10 cellular contexts compared by ENCODE assay signal in genomic region chr3:5198313-5198677, GRCh38. TPM values are rescaled to one million over a fixed set of nuclear protein-coding genes. Genes with fewer than 3 reads are reported as not detected.
DNase-seq lines count a peak whose midpoint lies in the region; ATAC-seq and TF ChIP-seq lines count a peak whose summit lies in the region.
"Had no signal": no experiment of that assay in that cellular context is flagged by ENCODE, and none has a peak within 500 bp of the region (broad histone marks: within the 10 kb centered on the region; RNA-seq: fewer than 3 reads in every experiment).

No MANE protein-coding gene starts in this region.

- no peaks in the 10 kb centered on the region for H3K36me3 ChIP-seq in KMS-11 (ENCODE audit: insufficient read depth)

- peaks cover 79% of the 10 kb centered on the region for H3K4me1 Mint-ChIP-seq in CD4-positive, alpha-beta T cell (ENCODE audit: low read depth)
- peaks cover 90% of the 10 kb centered on the region for H3K4me1 Mint-ChIP-seq in activated naive CD8-positive, alpha-beta T cell treated with anti-CD3 and anti-CD28 coated beads, Interleukin-2, amount 50 U/mL, for 24 hours
- peaks cover 53% of the 10 kb centered on the region in 2 donors for H3K4me1 Mint-ChIP-seq in natural killer cell treated with Interleukin-12 subunit alpha and Interleukin-12 subunit beta and Interleukin-15 and Interleukin-18, amount 100 ng/mL, for 72 hours (ENCODE audit: low read depth in 2 of 2)
- H3K4me1 Mint-ChIP-seq in glutamatergic neuron (ENCODE audit: low read depth, unreplicated experiment), result peaks cover 11% of the 10 kb centered on the region

- H3K9me3 ChIP-seq in CD4-positive, alpha-beta T cell (ENCODE audit: control insufficient read depth, low read length), result no peaks in the 10 kb centered on the region

- H3K4me1 ChIP-seq in KMS-11 (ENCODE audit: low read depth, poor library complexity, severe bottlenecking), result peaks cover 70% of the 10 kb centered on the region

- peak overlapping the region; percentile 27; the same call in 1 of the 2 replicates for H3K4me2 ChIP-seq in KMS-11

- H4K20me1 ChIP-seq in KMS-11 (ENCODE audit: insufficient read depth), result no peaks in the 10 kb centered on the region

- DNase-seq in CD4-positive, alpha-beta T cell, result no peak
- DNase-seq in activated naive CD8-positive, alpha-beta T cell treated with anti-CD3 and anti-CD28 coated beads, Interleukin-2, amount 50 U/mL, for 24 hours, result no peak
- DNase-seq in natural killer cell treated with Interleukin-12 subunit alpha and Interleukin-12 subunit beta and Interleukin-15 and Interleukin-18, amount 100 ng/mL, for 72 hours (ENCODE audit: low spot score), result no peak
- no peak for DNase-seq in stimulated activated CD4-positive, alpha-beta T cell treated with anti-CD3 and anti-CD28 coated beads, Interleukin-12 subunit alpha, Interleukin-12 subunit beta, amount 100 ng/mL, for 4 hours
- no peak for DNase-seq in activated CD8-positive, alpha-beta memory T cell treated with anti-CD3 and anti-CD28 coated beads for 24 hours
- DNase-seq in glutamatergic neuron, result no peak
- DNase-seq: amygdala, DMS153 had no signal

- peak overlapping the region; percentile 87 for H3K27ac Mint-ChIP-seq in CD4-positive, alpha-beta T cell
- peak overlapping the region; percentile 96 for H3K27ac Mint-ChIP-seq in activated naive CD8-positive, alpha-beta T cell treated with anti-CD3 and anti-CD28 coated beads, Interleukin-2, amount 50 U/mL, for 24 hours
- peak overlapping the region; percentile 85 to 97 for H3K27ac Mint-ChIP-seq in natural killer cell treated with Interleukin-12 subunit alpha and Interleukin-12 subunit beta and Interleukin-15 and Interleukin-18, amount 100 ng/mL, for 72 hours
- no peak overlapping the region for H3K27ac Mint-ChIP-seq in glutamatergic neuron (ENCODE audit: unreplicated experiment)

- peaks cover 91% of the 10 kb centered on the region for H3K36me3 Mint-ChIP-seq in CD4-positive, alpha-beta T cell (ENCODE audit: low read depth)
- peaks cover 88% of the 10 kb centered on the region for H3K36me3 Mint-ChIP-seq in activated naive CD8-positive, alpha-beta T cell treated with anti-CD3 and anti-CD28 coated beads, Interleukin-2, amount 50 U/mL, for 24 hours (ENCODE audit: low read depth)
- peaks cover 42% of the 10 kb centered on the region for H3K36me3 Mint-ChIP-seq in natural killer cell treated with Interleukin-12 subunit alpha and Interleukin-12 subunit beta and Interleukin-15 and Interleukin-18, amount 100 ng/mL, for 72 hours
- H3K36me3 Mint-ChIP-seq in glutamatergic neuron (ENCODE audit: unreplicated experiment), result no peaks in the 10 kb centered on the region

- no peak for TF ChIP-seq CTCF in CD4-positive, alpha-beta T cell (IDR thresholded peaks at IDR 0.05)
- TF ChIP-seq CTCF in KMS-11 (conservative IDR thresholded peaks at IDR 0.05; ENCODE audit: low read depth, low read length) (no peak), glutamatergic neuron (IDR thresholded peaks at IDR 0.05; ENCODE audit: partially characterized antibody, unreplicated experiment) (no peak)

- H3K9ac ChIP-seq in KMS-11, result peak overlapping the region; percentile 34; the same call in 1 of the 2 replicates

- H3K27ac ChIP-seq in CD4-positive, alpha-beta T cell (ENCODE audit: low read depth, low read length), result peak overlapping the region; percentile 48
- H3K27ac ChIP-seq in KMS-11, result peak overlapping the region; percentile 83

- POLR2A ChIA-PET in CD4-positive, alpha-beta T cell (lab: Charles Lee), result interaction anchor here (1.1 to 5.3 kb wide), 4 partner anchors 11 to 62 kb away, joined by 6 to 185 read pairs (median 14); partner anchors contain the start of gene EDEM1

- no peak for ATAC-seq in CD4-positive, alpha-beta T cell (ENCODE audit: poor library complexity)
- ATAC-seq in activated naive CD8-positive, alpha-beta T cell treated with anti-CD3 and anti-CD28 coated beads, Interleukin-2, amount 50 U/mL, for 24 hours, result no peak
- no peak for ATAC-seq in natural killer cell treated with Interleukin-12 subunit alpha and Interleukin-12 subunit beta and Interleukin-15 and Interleukin-18, amount 100 ng/mL, for 72 hours
- ATAC-seq in HG03045 (IDR thresholded peaks at IDR 0.05; ENCODE audit: unreplicated experiment), result no peak

- no peaks in the 10 kb centered on the region for H3K27me3 ChIP-seq in CD4-positive, alpha-beta T cell (ENCODE audit: control insufficient read depth, insufficient read depth, low read length)
- no peaks in the 10 kb centered on the region for H3K27me3 ChIP-seq in KMS-11 (ENCODE audit: insufficient read depth, low read depth)

- peak overlapping the region; percentile 32 for H3K4me3 Mint-ChIP-seq in CD4-positive, alpha-beta T cell
- H3K4me3 Mint-ChIP-seq in activated naive CD8-positive, alpha-beta T cell treated with anti-CD3 and anti-CD28 coated beads, Interleukin-2, amount 50 U/mL, for 24 hours, result peak overlapping the region; percentile 74
- peak overlapping the region; percentile 66 for H3K4me3 Mint-ChIP-seq in natural killer cell treated with Interleukin-12 subunit alpha and Interleukin-12 subunit beta and Interleukin-15 and Interleukin-18, amount 100 ng/mL, for 72 hours
- H3K4me3 Mint-ChIP-seq in glutamatergic neuron (ENCODE audit: unreplicated experiment), result no peak overlapping the region

- intact Hi-C loops in CD4-positive, alpha-beta T cell (cut with DNase I, micrococcal nuclease), result loop anchor here (10.0 kb wide), 2 partner anchors 213 to 363 kb away; no protein-coding TSS in a partner anchor

- H3K4me3 ChIP-seq in KMS-11 (IDR thresholded peaks at IDR 0.05; ENCODE audit: insufficient read depth, low read depth, low read length), result no peak overlapping the region

- H3K9me3 Mint-ChIP-seq in CD4-positive, alpha-beta T cell, result peaks cover 4% of the 10 kb centered on the region
- no peaks in the 10 kb centered on the region for H3K9me3 Mint-ChIP-seq in activated naive CD8-positive, alpha-beta T cell treated with anti-CD3 and anti-CD28 coated beads, Interleukin-2, amount 50 U/mL, for 24 hours
- H3K9me3 Mint-ChIP-seq in natural killer cell treated with Interleukin-12 subunit alpha and Interleukin-12 subunit beta and Interleukin-15 and Interleukin-18, amount 100 ng/mL, for 72 hours, result peaks cover 3% of the 10 kb centered on the region
- no peaks in the 10 kb centered on the region for H3K9me3 Mint-ChIP-seq in glutamatergic neuron (ENCODE audit: unreplicated experiment)

- H3K27me3 Mint-ChIP-seq in CD4-positive, alpha-beta T cell, result no peaks in the 10 kb centered on the region
- H3K27me3 Mint-ChIP-seq in activated naive CD8-positive, alpha-beta T cell treated with anti-CD3 and anti-CD28 coated beads, Interleukin-2, amount 50 U/mL, for 24 hours, result no peaks in the 10 kb centered on the region
- H3K27me3 Mint-ChIP-seq in natural killer cell treated with Interleukin-12 subunit alpha and Interleukin-12 subunit beta and Interleukin-15 and Interleukin-18, amount 100 ng/mL, for 72 hours, result no peaks in the 10 kb centered on the region
- H3K27me3 Mint-ChIP-seq in glutamatergic neuron (ENCODE audit: unreplicated experiment), result peaks cover 3% of the 10 kb centered on the region

- no peaks in the 10 kb centered on the region; the same call in 1 of the 2 replicates for H3K79me2 ChIP-seq in KMS-11 (ENCODE audit: insufficient read depth, low read depth)

- H2AFZ ChIP-seq in KMS-11 (ENCODE audit: low read depth), result no peak overlapping the region

- CTCF ChIA-PET in CD4-positive, alpha-beta T cell (lab: Charles Lee), result interaction anchor here (0.7 to 2.8 kb wide), 2 partner anchors 11 to 222 kb away, joined by 3 to 12 read pairs; partner anchors contain the start of gene EDEM1

RNA-seq across cellular contexts. Expression of gene EDEM1, which starts 10.8 kb away (rescaled TPM):
- 100 to 1,000 TPM; 106 to 114 TPM for total RNA-seq in CD4-positive, alpha-beta T cell
- total RNA-seq in natural killer cell treated with Interleukin-12 subunit alpha and Interleukin-12 subunit beta and Interleukin-15 and Interleukin-18, amount 100 ng/mL, for 72 hours, result 100 to 1,000 TPM; 109 to 171 TPM
- 16.3 TPM for total RNA-seq in glutamatergic neuron (ENCODE audit: unreplicated experiment)
